18 cellular contexts compared by ENCODE assay signal in genomic region chr15:62352817-62353216, GRCh38. TPM values are rescaled to one million over a fixed set of nuclear protein-coding genes. Genes with fewer than 3 reads are reported as not detected.
DNase-seq lines count a peak whose midpoint lies in the region; ATAC-seq, FAIRE-seq and TF ChIP-seq lines count a peak whose summit lies in the region.
"Had no signal": no experiment of that assay in that cellular context is flagged by ENCODE, and none has a peak within 500 bp of the region (broad histone marks: within the 10 kb centered on the region; RNA-seq: fewer than 3 reads in every experiment).

No MANE protein-coding gene starts in this region.

- H2BK120ac ChIP-seq in IMR-90 (ENCODE audit: low read depth, low read length) (no peak overlapping the region), H1 (replicated peaks; ENCODE audit: low read depth, low read length) (no peak overlapping the region)

- H3K14ac ChIP-seq in IMR-90 (replicated peaks; ENCODE audit: low read depth, low read length) = no peak overlapping the region
- H3K14ac ChIP-seq in H1 (ENCODE audit: insufficient read length) = no peak overlapping the region

- H4K5ac ChIP-seq in IMR-90 (ENCODE audit: low read depth, low read length) (no peak overlapping the region), H1 (ENCODE audit: insufficient read length, low read depth, low read length) (no peak overlapping the region)

- no peak overlapping the region for H4K8ac ChIP-seq in IMR-90 (ENCODE audit: low read depth in 2 of 2, low read length in 2 of 2)
- no peak overlapping the region for H4K8ac ChIP-seq in H1 (ENCODE audit: extremely low read depth, insufficient read depth, low read length)

- H2AK9ac ChIP-seq in IMR-90 (replicated peaks; ENCODE audit: low read depth, low read length, poor library complexity) = no peak overlapping the region

- no peaks in the 10 kb centered on the region for H3K9me1 ChIP-seq in IMR-90 (ENCODE audit: insufficient read depth, low read length)

- H2BK5ac ChIP-seq in IMR-90 (ENCODE audit: low read depth, low read length, poor library complexity, severe bottlenecking) (no peak overlapping the region), H1 (ENCODE audit: low read depth, low read length) (no peak overlapping the region)

- H3K18ac ChIP-seq in IMR-90 (ENCODE audit: low read depth, low read length) (no peak overlapping the region), H1 (ENCODE audit: extremely low read depth, low read length) (no peak overlapping the region)

- H2AFZ ChIP-seq in IMR-90 (replicated peaks; ENCODE audit: low read length, poor library complexity) (peak overlapping the region; percentile 21), H1 (ENCODE audit: low read length) (0 out of 2 replicates have a peak overlapping the region, but pooled peaks have one; percentile 9), hepatocyte (no peak overlapping the region)

- 42% methylated on average over 3 of the region's 3 CpGs for WGBS in A549 (ENCODE audit: missing lambda C conversion rate)
- 67% methylated on average over 1 of the region's 3 CpGs; no CpG with 5 or more reads in 1 of the 2 experiments for WGBS in IMR-90 (ENCODE audit: extremely low coverage in 2 of 2, insufficient read length in 1 of 2), 2 experiments
- 84% methylated on average over 2 of the region's 3 CpGs; no CpG with 5 or more reads in 1 of the 2 experiments for WGBS in H1 (ENCODE audit: extremely low coverage in 1 of 2, insufficient coverage in 1 of 2, insufficient read length in 1 of 2, insufficient replicate concordance in 2 of 2, low coverage in 1 of 2, low lambda C conversion rate in 2 of 2, missing lambda C conversion rate in 1 of 2), 2 experiments
- 80% methylated on average over 3 of the region's 3 CpGs for WGBS in hepatocyte (ENCODE audit: low lambda C conversion rate, missing lambda C conversion rate)
- WGBS in heart right ventricle, 2 donors = 80 to 87% methylated on average over 3 of the region's 3 CpGs

- H3K4ac ChIP-seq in IMR-90 (ENCODE audit: low read depth, low read length) (no peak overlapping the region), H1 (replicated peaks; ENCODE audit: insufficient read length, low read depth, low read length) (no peak overlapping the region)

- H3K23ac ChIP-seq in IMR-90 (ENCODE audit: low read depth, low read length) (no peak overlapping the region), H1 (ENCODE audit: insufficient read length) (no peak overlapping the region)

- H3K4me1 ChIP-seq in A549 (no peaks in the 10 kb centered on the region), IMR-90 (ENCODE audit: control insufficient read depth, insufficient read depth, low read length) (no peaks in the 10 kb centered on the region), H1 (replicated peaks in 1 of 4; ENCODE audit: control insufficient read depth in 3 of 4, insufficient read depth in 4 of 4, low read length in 3 of 4) (no peaks in the 10 kb centered on the region), hepatocyte (ENCODE audit: insufficient read depth) (no peaks in the 10 kb centered on the region), heart right ventricle (no peaks in the 10 kb centered on the region)
- H3K4me1 ChIP-seq: Caco-2 had no signal

- H3K79me2 ChIP-seq in H1 (ENCODE audit: control insufficient read depth in 1 of 2, insufficient read depth in 2 of 2, low read length in 2 of 2) = no peaks in the 10 kb centered on the region
- H3K79me2 ChIP-seq in hepatocyte = no peaks in the 10 kb centered on the region

- FAIRE-seq in A549 (lab: Jason Lieb, UNC) (no peak), H1 (lab: Jason Lieb, UNC) (no peak)
- FAIRE-seq: A204.1, D721Med, G401.6, GM12891, GM19239, H54 had no signal

- H4K91ac ChIP-seq in IMR-90 (ENCODE audit: insufficient read depth, low read depth, low read length) (no peak overlapping the region), H1 (replicated peaks; ENCODE audit: insufficient read length, low read length) (no peak overlapping the region)

- CTCF ChIA-PET in A549 (lab: Yijun Ruan, JAX) (interaction anchor here (1.0 to 2.5 kb wide), 5 partner anchors 8 to 387 kb away, joined by 3 to 15 read pairs (median 4); no protein-coding TSS in a partner anchor), IMR-90 (lab: Yijun Ruan, JAX) (no interaction called here), H1 (lab: Charles Lee; ENCODE audit: partially characterized antibody) (interaction anchor here (0.9 to 2.9 kb wide), 5 partner anchors 8 to 372 kb away, joined by 3 to 16 read pairs (median 4); no protein-coding TSS in a partner anchor)

- H4K20me1 ChIP-seq in IMR-90 (ENCODE audit: insufficient read depth, low read length) = no peaks in the 10 kb centered on the region
- no peaks in the 10 kb centered on the region for H4K20me1 ChIP-seq in H1 (replicated peaks in 1 of 2; ENCODE audit: control insufficient read depth in 1 of 2, insufficient read depth in 2 of 2, low read length in 2 of 2)
- no peaks in the 10 kb centered on the region for H4K20me1 ChIP-seq in hepatocyte (ENCODE audit: insufficient read depth, poor library complexity, severe bottlenecking)

- H3K27me3 ChIP-seq in IMR-90 (ENCODE audit: control insufficient read depth, insufficient read depth, low read length) (peaks cover 34% of the 10 kb centered on the region), H1 (replicated peaks in 1 of 4; ENCODE audit: control insufficient read depth in 3 of 4, extremely low read depth in 1 of 4, insufficient read depth in 3 of 4, low read length in 3 of 4) (no peaks in the 10 kb centered on the region), hepatocyte (no peaks in the 10 kb centered on the region), heart right ventricle (peaks cover 0 to 4% (median 0%) of the 10 kb centered on the region in 7 donors)

- TF ChIP-seq EP300 in A549 (IDR thresholded peaks at IDR 0.05) (no peak), H1 (IDR thresholded peaks at IDR 0.05; ENCODE audit: borderline replicate concordance in 1 of 2, low read depth in 2 of 2, low read length in 2 of 2) (no peak)

- no peak overlapping the region for H3K4me2 ChIP-seq in A549
- no peak overlapping the region for H3K4me2 ChIP-seq in IMR-90 (ENCODE audit: low read depth, low read length)
- no peak overlapping the region for H3K4me2 ChIP-seq in H1 (ENCODE audit: insufficient read depth in 1 of 2, low read depth in 2 of 2, low read length in 2 of 2)
- no peak overlapping the region for H3K4me2 ChIP-seq in hepatocyte

- H2BK15ac ChIP-seq in IMR-90 (ENCODE audit: low read depth, low read length) = no peak overlapping the region
- H2BK15ac ChIP-seq in H1 (ENCODE audit: low read length) = no peak overlapping the region

- H3K4me3 ChIP-seq in A549 (no peak overlapping the region), IMR-90 (ENCODE audit: insufficient read depth, low read depth, low read length) (no peak overlapping the region), H1 (ENCODE audit: extremely low read depth in 1 of 4, insufficient read depth in 2 of 4, low read depth in 3 of 4, low read length in 4 of 4) (no peak overlapping the region), hepatocyte (no peak overlapping the region), heart right ventricle (no peak overlapping the region)

- BruUV-seq in IMR-90 (replicated peaks; lab: Mats Ljungman, UMichigan) = no TSS peak

- DNase-seq in A549 (ENCODE audit: low read depth in 1 of 2, low spot score in 1 of 2) (no peak), IMR-90 (no peak), NCI-H345 treated with DMSO at 0.1 percent for 48 hours (lab: John Stamatoyannopoulos, UW; ENCODE audit: unreplicated experiment) (peak; percentile 0), H1 (ENCODE audit: low read depth in 1 of 2, low spot score in 2 of 2) (no peak), hepatocyte (ENCODE audit: low spot score) (no peak), NCI-H2171 (lab: John Stamatoyannopoulos, UW) (no peak), heart right ventricle (no peak)
- DNase-seq: AML-193; Caco-2; CD4-positive, alpha-beta T cell; HCEC 1CT had no signal

- intact Hi-C loops in IMR-90 (cut with micrococcal nuclease) = no loop called here
- intact Hi-C loops in heart right ventricle (cut with DNase I) = no loop called here

- in situ Hi-C loops in IMR-90 (cut with MboI; ENCODE audit: low sequenced_read_pairs) = no loop called here

- no peaks in the 10 kb centered on the region for H3K9me2 ChIP-seq in hepatocyte (replicated peaks; ENCODE audit: insufficient read depth)

- POLR2A ChIA-PET in A549 (lab: Yijun Ruan, JAX) = no interaction called here
- POLR2A ChIA-PET in IMR-90 (lab: Charles Lee; ENCODE audit: unreplicated experiment) = no interaction called here
- POLR2A ChIA-PET in H1 (lab: Charles Lee; ENCODE audit: partially characterized antibody) = no interaction called here

- no peak overlapping the region for H2AK5ac ChIP-seq in IMR-90 (ENCODE audit: low read depth, low read length)
- no peak overlapping the region for H2AK5ac ChIP-seq in H1 (ENCODE audit: low read depth, low read length)

- dilution Hi-C loops in IMR-90 (cut with HindIII; ENCODE audit: low sequenced_read_pairs, unreplicated experiment) = no loop called here

- H3K56ac ChIP-seq in IMR-90 (ENCODE audit: extremely low read depth, insufficient read depth, low read length) (no peak overlapping the region), H1 (replicated peaks; ENCODE audit: insufficient read length, low read depth, low read length) (no peak overlapping the region)

- H3K9me3 ChIP-seq in A549 = no peaks in the 10 kb centered on the region
- no peaks in the 10 kb centered on the region for H3K9me3 ChIP-seq in IMR-90 (ENCODE audit: control insufficient read depth, insufficient read depth, low read length)
- no peaks in the 10 kb centered on the region for H3K9me3 ChIP-seq in H1 (ENCODE audit: insufficient read depth in 2 of 2, low read depth in 1 of 2, low read length in 1 of 2)
- H3K9me3 ChIP-seq in hepatocyte (ENCODE audit: low read depth) = no peaks in the 10 kb centered on the region
- H3K9me3 ChIP-seq in heart right ventricle = no peaks in the 10 kb centered on the region
- H3K9me3 ChIP-seq: Caco-2 had no signal

- no peak overlapping the region for H2BK12ac ChIP-seq in H1 (ENCODE audit: low read depth, low read length)

- H2BK20ac ChIP-seq in IMR-90 (ENCODE audit: low read depth, low read length) (no peak overlapping the region), H1 (ENCODE audit: low read length) (no peak overlapping the region)

- no peak for TF ChIP-seq RAD21 in A549 (conservative IDR thresholded peaks at IDR 0.05 in 1 of 2, IDR thresholded peaks at IDR 0.05 in 1 of 2)
- no peak for TF ChIP-seq RAD21 in IMR-90 (IDR thresholded peaks at IDR 0.05; ENCODE audit: low read length)
- TF ChIP-seq RAD21 in H1 (IDR thresholded peaks at IDR 0.05 in 1 of 2, conservative IDR thresholded peaks at IDR 0.05 in 1 of 2; ENCODE audit: low read depth in 2 of 2, low read length in 2 of 2) = no peak

- no peak for TF ChIP-seq POLR2A in A549 (IDR thresholded peaks at IDR 0.05; ENCODE audit: low read length)
- TF ChIP-seq POLR2A in IMR-90 (IDR thresholded peaks at IDR 0.05; ENCODE audit: low read depth, low read length) = no peak
- TF ChIP-seq POLR2A in H1 (IDR thresholded peaks at IDR 0.05; ENCODE audit: control extremely low read depth in 1 of 2, low read depth in 2 of 2, low read length in 2 of 2) = no peak

- H3K27ac ChIP-seq in A549 (no peak overlapping the region), IMR-90 (ENCODE audit: insufficient read depth, low read length) (no peak overlapping the region), H1 (ENCODE audit: low read depth, low read length) (no peak overlapping the region), hepatocyte (no peak overlapping the region), heart right ventricle (no peak overlapping the region)
- H3K27ac ChIP-seq: C4-2B had no signal

- H3K23me2 ChIP-seq in H1 (ENCODE audit: low read depth, low read length) = no peaks in the 10 kb centered on the region; the same call in 1 of the 2 replicates

- no peaks in the 10 kb centered on the region for H3K36me3 ChIP-seq in IMR-90 (ENCODE audit: control insufficient read depth, insufficient read depth, low read length)
- H3K36me3 ChIP-seq in H1 (ENCODE audit: control insufficient read depth in 2 of 4, insufficient read depth in 4 of 4, low read length in 3 of 4) = no peaks in the 10 kb centered on the region
- no peaks in the 10 kb centered on the region for H3K36me3 ChIP-seq in hepatocyte (replicated peaks; ENCODE audit: insufficient read depth, low read depth)
- H3K36me3 ChIP-seq in heart right ventricle = no peaks in the 10 kb centered on the region

- ATAC-seq in A549 (no peak), IMR-90 (ENCODE audit: low read depth) (no peak), heart right ventricle (no peak)

- TF ChIP-seq CTCF in A549 (IDR thresholded peaks at IDR 0.05) = no peak
- TF ChIP-seq CTCF in IMR-90 (conservative IDR thresholded peaks at IDR 0.05; ENCODE audit: low read depth, low read length) = no peak
- no peak for TF ChIP-seq CTCF in H1 (IDR thresholded peaks at IDR 0.05; ENCODE audit: control extremely low read depth in 1 of 3, insufficient read depth in 1 of 3, low read depth in 1 of 3, low read length in 3 of 3)
- TF ChIP-seq CTCF in hepatocyte (IDR thresholded peaks at IDR 0.05; ENCODE audit: poor library complexity) = no peak
- TF ChIP-seq CTCF in heart right ventricle (IDR thresholded peaks at IDR 0.05) = no peak

- H3K9ac ChIP-seq in IMR-90 (ENCODE audit: low read depth, low read length) (no peak overlapping the region), H1 (replicated peaks in 1 of 4; ENCODE audit: extremely low read depth in 1 of 4, low read depth in 3 of 4, low read length in 3 of 4) (no peak overlapping the region)

- H3K79me1 ChIP-seq in IMR-90 (ENCODE audit: low read depth in 1 of 2, low read length in 2 of 2) (no peaks in the 10 kb centered on the region), H1 (ENCODE audit: low read depth, low read length) (no peaks in the 10 kb centered on the region)

RNA-seq across cellular contexts. Expression of gene TLN2, which starts 37.5 kb away (rescaled TPM):
- polyA plus RNA-seq in A549 (2011; rRNA removed) (4.3 and 5.1 TPM in 2 replicates), A549 (2017; fragmentation: RNase III; extraction: RNeasy Plus Mini Kit Qiagen cat#74134 plus additional on column Dnase treatment) (5.3 to 6.1 TPM (median 5.8 TPM) in 3 replicates), IMR-90 (2012; rRNA removed) (5.6 and 5.9 TPM in 2 replicates), H1 (2011; rRNA removed) (7.4 and 9.5 TPM in 2 replicates), hepatocyte (11.1 and 14.5 TPM in 2 replicates), heart right ventricle (10 to 100 TPM in 1 of 2 donors, 1 to 10 TPM in 1; 9.4 to 25.7 TPM)
- polyA plus RNA-seq in A549 (2012; cell fraction: cytosol; rRNA removed) = 2.6 and 3.0 TPM in 2 replicates
- 7.4 and 7.6 TPM in 2 replicates for polyA plus RNA-seq in A549 (2012; cell fraction: nucleus; rRNA removed)
- polyA minus RNA-seq in A549 (2011; rRNA and poly(A)+ RNA removed) = 14.3 and 16.3 TPM in 2 replicates
- total RNA-seq in IMR-90 (2012; rRNA removed) (15.6 and 16.1 TPM in 2 replicates), hepatocyte (16.2 and 19.8 TPM in 2 replicates), heart right ventricle (10 to 100 TPM; 35.5 to 69.0 (median 48.4) TPM)
- 4.3 and 4.4 TPM in 2 replicates for polyA plus RNA-seq in IMR-90 (2012; cell fraction: cytosol; rRNA removed)
- polyA plus RNA-seq in IMR-90 (2012; cell fraction: nucleus; rRNA removed; ENCODE audit: low replicate concordance) = 9.0 and 9.6 TPM in 2 replicates
- 24.2 and 24.7 TPM in 2 replicates for total RNA-seq in H1 (2021; fragmentation: NEBNext Ultra II Directional; extraction: Animal tissue kit (Norgen Biotek cat#: 25700))
- 7.5 TPM for polyA plus RNA-seq in H1 (2011; cell fraction: cytosol; rRNA removed)
- polyA plus RNA-seq in H1 (2011; cell fraction: nucleus; rRNA removed) = 22.3 TPM
- polyA plus RNA-seq in H1 (2012, experiment 1 of 2) = 10.3 to 13.4 TPM (median 11.9 TPM) in 4 replicates
- polyA plus RNA-seq in H1 (2012, experiment 2 of 2) = 2.6 TPM
- polyA plus RNA-seq in H1 (2013, experiment 1 of 2) = 7.3 TPM
- polyA plus RNA-seq in H1 (2013, experiment 2 of 2) = 7.0 TPM
- polyA minus RNA-seq in H1 (2011; rRNA and poly(A)+ RNA removed) = 35.1 and 37.5 TPM in 2 replicates
- polyA minus RNA-seq in H1 (2011; cell fraction: cytosol; rRNA and poly(A)+ RNA removed) = 17.6 TPM
- 36.5 TPM for polyA minus RNA-seq in H1 (2011; cell fraction: nucleus; rRNA and poly(A)+ RNA removed)

Comparison
In these comparisons a context has a peak if more than half of its experiments do, and no peak if none do; other contexts are left out.
1. Of the 18 proteins assayed by ChIP-seq in both H1 and A549: peak only in H1: none; only in A549: MAFK; in both: none; in neither: 17.